In genomic region chr12:38921025-38921677, GRCh38 we compare ENCODE assay signal across 8 cellular contexts. TPM values are rescaled to one million over a fixed set of nuclear protein-coding genes. Genes with fewer than 3 reads are reported as not detected.
A peak's percentile ranks its signal among the peaks of the same experiment; 100 is the strongest.
DNase-seq lines count a peak whose midpoint lies in the region; ATAC-seq and TF ChIP-seq lines count a peak whose summit lies in the region.

No MANE protein-coding gene starts in this region.

- TF ChIP-seq POLR2A in right lobe of liver (IDR thresholded peaks at IDR 0.05): no peak

- no peak overlapping the region for H3K27ac ChIP-seq in right lobe of liver

- no peaks in the 10 kb centered on the region for H3K27me3 ChIP-seq in right lobe of liver

- peak; percentile 73 for DNase-seq in Daoy (ENCODE audit: low read depth)
- DNase-seq in OCI-M2 (lab: John Stamatoyannopoulos, UW; ENCODE audit: unreplicated experiment): peak; percentile 6
- DNase-seq in T47D (ENCODE audit: low read depth in 1 of 2, low spot score in 1 of 2): peak; percentile 33 to 89
- DNase-seq in right lobe of liver: peak in 2 of 3 donors; percentile 32 to 68
- no peak for DNase-seq in NCI-H2029 (lab: John Stamatoyannopoulos, UW)
- no peak for DNase-seq in COLO829 (ENCODE audit: low spot score)

- intact Hi-C loops in right lobe of liver (cut with DNase I): no loop called here

- in situ Hi-C loops in T47D (cut with HindIII; ENCODE audit: low pct_unique_long_range_greater_than_20kb, low sequenced_read_pairs): no loop called here

- WGBS in right lobe of liver (ENCODE audit: insufficient coverage, low coverage, low lambda C conversion rate, missing lambda C conversion rate): 9% methylated on average over 2 of the region's 2 CpGs

- H3K36me3 ChIP-seq in right lobe of liver: no peaks in the 10 kb centered on the region

- H3K4me1 ChIP-seq in right lobe of liver: no peaks in the 10 kb centered on the region

- H3K9me3 ChIP-seq in right lobe of liver: no peaks in the 10 kb centered on the region

- no peak overlapping the region for H3K4me3 ChIP-seq in right lobe of liver

- TF ChIP-seq CTCF in right lobe of liver (IDR thresholded peaks at IDR 0.05): peak; percentile 68 to 75 (median 70)

- ATAC-seq in GM19467 (IDR thresholded peaks at IDR 0.05; ENCODE audit: unreplicated experiment) (peak; percentile 91), HG03521 (IDR thresholded peaks at IDR 0.05; ENCODE audit: unreplicated experiment) (peak; percentile 94), right lobe of liver (peak; percentile 88 to 95 (median 91))

RNA-seq across cellular contexts. Expression of gene CPNE8, which starts 15.8 kb away (rescaled TPM):
- 17.3 and 27.1 TPM in 2 replicates for total RNA-seq in Daoy (2014; rRNA removed; shearing (Covaris generic))
- 10 to 100 TPM in 5 of 6 experiments, 1 to 10 TPM in 1; 8.6 to 21.1 (median 16.3) TPM for total RNA-seq in right lobe of liver

Comparison
In these comparisons a context has a peak if more than half of its experiments do, and no peak if none do; other contexts are left out.
1. DNase-seq: peak in Daoy (single experiment), OCI-M2 (single experiment), T47D (2 of 2) and right lobe of liver (2 of 3); none in NCI-H2029 (single experiment) and COLO829 (single experiment).
2. Peak in every context shown above with its lines, with median percentiles within 50 percentile points of each other: ATAC-seq.